ENCODE assay signal across 26 cellular contexts in genomic region chr13:112981361-112981905, GRCh38. TPM values are rescaled to one million over a fixed set of nuclear protein-coding genes. Genes with fewer than 3 reads are reported as not detected.
DNase-seq lines count a peak whose midpoint lies in the region; ATAC-seq and TF ChIP-seq lines count a peak whose summit lies in the region.
"Had no signal": no experiment of that assay in that cellular context is flagged by ENCODE, and none has a peak within 500 bp of the region (broad histone marks: within the 10 kb centered on the region; RNA-seq: fewer than 3 reads in every experiment).

No MANE protein-coding gene starts in this region.

- H3K4me1 Mint-ChIP-seq in neural progenitor cell (peaks cover 42% of the 10 kb centered on the region), T-cell (peaks cover 2 to 6% (median 5%) of the 10 kb centered on the region in 3 donors)
- H3K4me1 Mint-ChIP-seq: memory B cell had no signal

- intact Hi-C loops in heart left ventricle (cut with DNase I) (loop anchor here in 2 of 10 donors (5.0 kb wide), 1 partner anchor 39 kb away; no protein-coding TSS in a partner anchor), cardiac septum (cut with DNase I) (no loop called here), upper lobe of right lung (cut with DNase I) (no loop called here)

- H3K27me3 Mint-ChIP-seq in neural progenitor cell (ENCODE audit: insufficient read depth, low read depth), result peaks cover 8% of the 10 kb centered on the region
- H3K27me3 Mint-ChIP-seq in T-cell, result no peaks in the 10 kb centered on the region
- H3K27me3 Mint-ChIP-seq: activated CD4-positive, alpha-beta memory T cell treated with anti-CD3 and anti-CD28 coated beads for 36 hours; activated naive CD8-positive, alpha-beta T cell had no signal

- H3K27ac ChIP-seq in heart left ventricle, result peak overlapping the region; percentile 47 to 96 (median 86)
- peak overlapping the region in 1 of 2 donors; percentile 51 for H3K27ac ChIP-seq in coronary artery
- H3K27ac ChIP-seq in neural progenitor cell, result no peak overlapping the region
- H3K27ac ChIP-seq in upper lobe of right lung, result peak overlapping the region; percentile 32
- H3K27ac ChIP-seq: A549, KMS-11 had no signal

- H3K9ac ChIP-seq in neural progenitor cell, result no peak overlapping the region
- H3K9ac ChIP-seq: KMS-11 had no signal

- H3K27ac Mint-ChIP-seq in neural progenitor cell, result peak overlapping the region; percentile 81
- H3K27ac Mint-ChIP-seq in T-cell, result no peak overlapping the region
- H3K27ac Mint-ChIP-seq: activated CD4-positive, alpha-beta memory T cell treated with anti-CD3 and anti-CD28 coated beads for 36 hours; activated naive CD8-positive, alpha-beta T cell; activated T-helper 2 cell treated with anti-CD3 and anti-CD28 coated beads, Interferon-gamma antibody, Interleukin-2, Interleukin-4, amounts not matched to agents 10 μg/mL and 5 μg/mL and 100 μg/mL, durations not matched to agents 14 hours and 24 hours and 36 hours; memory B cell had no signal

- 59 to 71% (median 63%) methylated on average over 15 to 30 of the region's 30 CpGs for WGBS in heart left ventricle, 4 donors

- DNase-seq in heart left ventricle, result no peak
- DNase-seq in cardiac septum (ENCODE audit: low spot score), result no peak
- DNase-seq in coronary artery (ENCODE audit: low spot score), result no peak
- DNase-seq in neural progenitor cell (ENCODE audit: low spot score), result no peak
- DNase-seq in upper lobe of right lung, result no peak
- no peak for DNase-seq in DMS114 treated with DMSO at 0.1 percent for 48 hours (lab: John Stamatoyannopoulos, UW; ENCODE audit: unreplicated experiment)
- no peak for DNase-seq in T-cell
- DNase-seq in NCI-H1694 (lab: John Stamatoyannopoulos, UW), result no peak
- DNase-seq: activated CD4-positive, alpha-beta memory T cell treated with anti-CD3 and anti-CD28 coated beads for 36 hours; BE2C; DMS53; effector memory CD4-positive, alpha-beta T cell; foreskin melanocyte; GF-D8; NCI-H1436 treated with DMSO at 0.1 percent for 48 hours; NCI-H510A treated with DMSO at 0.1 percent for 48 hours; nucleus accumbens; PC-3; stimulated activated CD4-positive, alpha-beta T cell treated with anti-CD3 and anti-CD28 coated beads, Interleukin-2, amount 100 ng/mL, for 24 hours; transverse colon had no signal

- no peaks in the 10 kb centered on the region for H3F3A ChIP-seq in neural progenitor cell (ENCODE audit: low read depth)

- TF ChIP-seq CTCF in heart left ventricle (IDR thresholded peaks at IDR 0.05), result no peak
- TF ChIP-seq CTCF in coronary artery (IDR thresholded peaks at IDR 0.05), result no peak
- no peak for TF ChIP-seq CTCF in neural progenitor cell (IDR thresholded peaks at IDR 0.05)
- no peak for TF ChIP-seq CTCF in upper lobe of right lung (IDR thresholded peaks at IDR 0.05)

- H3K36me3 Mint-ChIP-seq in neural progenitor cell, result no peaks in the 10 kb centered on the region
- peaks cover 12% of the 10 kb centered on the region for H3K36me3 Mint-ChIP-seq in T-cell
- H3K36me3 Mint-ChIP-seq: memory B cell had no signal

- H2AFZ ChIP-seq in neural progenitor cell (replicated peaks), result no peak overlapping the region

- no peak for TF ChIP-seq POLR2A in heart left ventricle (IDR thresholded peaks at IDR 0.05)

- H3K9me3 ChIP-seq in heart left ventricle, result no peaks in the 10 kb centered on the region
- no peaks in the 10 kb centered on the region for H3K9me3 ChIP-seq in neural progenitor cell (ENCODE audit: low read depth)
- no peaks in the 10 kb centered on the region for H3K9me3 ChIP-seq in upper lobe of right lung
- H3K9me3 ChIP-seq: A549, BE2C, transverse colon had no signal

- H3K9me3 Mint-ChIP-seq in neural progenitor cell, result no peaks in the 10 kb centered on the region
- H3K9me3 Mint-ChIP-seq in T-cell, result no peaks in the 10 kb centered on the region
- H3K9me3 Mint-ChIP-seq: activated CD4-positive, alpha-beta memory T cell treated with anti-CD3 and anti-CD28 coated beads for 36 hours; activated T-helper 2 cell treated with anti-CD3 and anti-CD28 coated beads, Interferon-gamma antibody, Interleukin-2, Interleukin-4, amounts not matched to agents 10 μg/mL and 5 μg/mL and 100 μg/mL, durations not matched to agents 14 hours and 24 hours and 36 hours; memory B cell had no signal

- peaks cover 76% of the 10 kb centered on the region for H4K20me1 ChIP-seq in neural progenitor cell (ENCODE audit: low read depth)

- H3K79me2 ChIP-seq in neural progenitor cell (ENCODE audit: low read depth), result no peaks in the 10 kb centered on the region

- CTCF ChIA-PET in T-cell (lab: Charles Lee), result no interaction called here

- H3K4me3 ChIP-seq in heart left ventricle, result peak overlapping the region; percentile 28 to 77 (median 59)
- peak overlapping the region; percentile 56 for H3K4me3 ChIP-seq in coronary artery
- no peak overlapping the region for H3K4me3 ChIP-seq in neural progenitor cell
- peak overlapping the region; percentile 45 for H3K4me3 ChIP-seq in upper lobe of right lung
- H3K4me3 ChIP-seq: A549, smooth muscle cell, transverse colon had no signal

- H3K27me3 ChIP-seq in heart left ventricle (no peaks in the 10 kb centered on the region), neural progenitor cell (no peaks in the 10 kb centered on the region), upper lobe of right lung (no peaks in the 10 kb centered on the region)
- H3K27me3 ChIP-seq: BE2C, transverse colon had no signal

- POLR2A ChIA-PET in T-cell (lab: Charles Lee), result no interaction called here

- H3K4me2 ChIP-seq in neural progenitor cell, result no peak overlapping the region
- H3K4me2 ChIP-seq: A549, KMS-11, smooth muscle cell had no signal

- H3K4me1 ChIP-seq in heart left ventricle (peaks cover 4 to 60% (median 16%) of the 10 kb centered on the region in 12 donors), neural progenitor cell (peaks cover 11% of the 10 kb centered on the region), upper lobe of right lung (no peaks in the 10 kb centered on the region)
- H3K4me1 ChIP-seq: A549, BE2C had no signal

- H3K4me3 Mint-ChIP-seq in neural progenitor cell (no peak overlapping the region), T-cell (no peak overlapping the region)
- H3K4me3 Mint-ChIP-seq: activated CD4-positive, alpha-beta memory T cell treated with anti-CD3 and anti-CD28 coated beads for 36 hours; activated naive CD8-positive, alpha-beta T cell; memory B cell had no signal

- H3K36me3 ChIP-seq in heart left ventricle, result no peaks in the 10 kb centered on the region
- H3K36me3 ChIP-seq in neural progenitor cell, result no peaks in the 10 kb centered on the region
- H3K36me3 ChIP-seq in upper lobe of right lung, result no peaks in the 10 kb centered on the region
- H3K36me3 ChIP-seq: BE2C, transverse colon had no signal

- ATAC-seq in heart left ventricle, result no peak
- ATAC-seq in upper lobe of right lung, result no peak
- ATAC-seq in T-cell (replicated peaks in 1 of 4), result no peak
- ATAC-seq: A549, PC-3 had no signal

RNA-seq across cellular contexts. Expression of gene MCF2L, which starts 12.4 kb away (rescaled TPM):
- total RNA-seq in heart left ventricle (10 to 100 TPM; 26.0 to 61.0 (median 43.6) TPM), cardiac septum (38.9 TPM), neural progenitor cell (ENCODE audit: low replicate concordance) (40.4 and 59.2 TPM in 2 replicates), upper lobe of right lung (69.7 TPM), T-cell (10 to 100 TPM; 18.2 to 30.0 (median 24.7) TPM)
- 10 to 100 TPM; 37.7 to 40.0 TPM for polyA plus RNA-seq in heart left ventricle
